1 cellular context compared by ENCODE assay signal in the genomic region with DNA sequence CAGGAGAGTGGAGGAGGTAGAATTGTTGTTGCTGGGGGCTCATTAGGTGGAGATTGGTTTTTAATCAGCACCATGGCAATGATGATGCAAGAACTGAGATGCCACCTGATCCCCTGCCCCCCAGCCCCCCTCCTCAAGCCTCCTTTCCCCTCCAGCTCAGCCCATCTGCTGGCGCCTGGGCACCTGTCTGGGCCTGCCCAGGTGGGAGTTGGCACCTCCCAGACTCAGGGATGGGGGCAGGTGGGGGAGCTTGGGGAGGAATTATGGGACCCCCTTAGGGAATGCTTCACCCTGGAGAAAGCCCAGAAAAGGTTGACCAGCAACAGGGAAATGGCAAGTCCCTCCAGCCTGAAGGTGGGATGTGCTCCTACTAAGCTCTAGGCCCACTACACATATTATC.
TF ChIP-seq lines count a peak whose summit lies in the region.

No MANE protein-coding gene starts in this region.

TF ChIP-seq in GM23338, 12 proteins besides CTCF, POLR2A, EP300 and RAD21 (continued from another document):
- TF ChIP-seq EZH2phosphoT487 (IDR thresholded peaks at IDR 0.05; ENCODE audit: unreplicated experiment), result no peak
- TF ChIP-seq POLR2AphosphoS5 (IDR thresholded peaks at IDR 0.05; ENCODE audit: low read depth), result no peak
